In genomic region chrX:31658360-31658759, GRCh38 we compare ENCODE assay signal across 9 cellular contexts.
DNase-seq lines count a peak whose midpoint lies in the region; TF ChIP-seq lines count a peak whose summit lies in the region.
"Had no signal": no experiment of that assay in that cellular context is flagged by ENCODE, and none has a peak within 500 bp of the region (broad histone marks: within the 10 kb centered on the region; RNA-seq: fewer than 3 reads in every experiment).

No MANE protein-coding gene starts in this region.

- no peaks in the 10 kb centered on the region for H3K4me1 Mint-ChIP-seq in activated naive CD4-positive, alpha-beta T cell treated with anti-CD3 and anti-CD28 coated beads, Interleukin-2, amount 10 ng/mL, durations not matched to agents 7 days and 5 days
- H3K4me1 Mint-ChIP-seq: naive thymus-derived CD8-positive, alpha-beta T cell had no signal

- no peaks in the 10 kb centered on the region for H3K4me1 ChIP-seq in mesenchymal stem cell (ENCODE audit: control insufficient read depth, insufficient read depth, low read depth, low read length)

- H3K79me1 ChIP-seq in mesenchymal stem cell (replicated peaks; ENCODE audit: low read length, poor library complexity, severe bottlenecking) = no peaks in the 10 kb centered on the region

- H2AFZ ChIP-seq in mesenchymal stem cell (ENCODE audit: low read depth, low read length) = no peak overlapping the region

- H3K36me3 ChIP-seq in brain microvascular endothelial cell (replicated peaks) (no peaks in the 10 kb centered on the region), mesenchymal stem cell (ENCODE audit: control insufficient read depth in 1 of 2, insufficient read depth in 2 of 2, low read depth in 1 of 2, low read length in 2 of 2) (no peaks in the 10 kb centered on the region)

- no peak overlapping the region for H4K8ac ChIP-seq in mesenchymal stem cell (ENCODE audit: low read length)

- H3K9me3 ChIP-seq in mesenchymal stem cell (ENCODE audit: control insufficient read depth, low read length) = no peaks in the 10 kb centered on the region

- H3K27me3 ChIP-seq in brain microvascular endothelial cell (replicated peaks) = no peaks in the 10 kb centered on the region
- peaks cover 0 to 14% of the 10 kb centered on the region in 2 experiments for H3K27me3 ChIP-seq in mesenchymal stem cell (ENCODE audit: control insufficient read depth in 1 of 2, insufficient read depth in 1 of 2, low read length in 2 of 2)

- in situ Hi-C loops in brain microvascular endothelial cell (cut with HindIII; ENCODE audit: low pct_ligation_motif_present, low sequenced_read_pairs) = no loop called here

- WGBS in mesenchymal stem cell = 0% methylated on average over 1 of the region's 4 CpGs

- no peak overlapping the region for H3K23ac ChIP-seq in mesenchymal stem cell (ENCODE audit: low read length in 2 of 2)

- H3K4me3 Mint-ChIP-seq in activated naive CD4-positive, alpha-beta T cell treated with anti-CD3 and anti-CD28 coated beads, Interleukin-2, amount 10 ng/mL, durations not matched to agents 7 days and 5 days = no peak overlapping the region
- H3K4me3 Mint-ChIP-seq: naive thymus-derived CD8-positive, alpha-beta T cell had no signal

- no peak overlapping the region for H3K27ac Mint-ChIP-seq in activated naive CD4-positive, alpha-beta T cell treated with anti-CD3 and anti-CD28 coated beads, Interleukin-2, amount 10 ng/mL, durations not matched to agents 7 days and 5 days
- H3K27ac Mint-ChIP-seq: naive thymus-derived CD8-positive, alpha-beta T cell had no signal

- H3K36me3 Mint-ChIP-seq in activated naive CD4-positive, alpha-beta T cell treated with anti-CD3 and anti-CD28 coated beads, Interleukin-2, amount 10 ng/mL, durations not matched to agents 7 days and 5 days = no peaks in the 10 kb centered on the region
- H3K36me3 Mint-ChIP-seq: naive thymus-derived CD8-positive, alpha-beta T cell had no signal

- H2BK5ac ChIP-seq in mesenchymal stem cell (ENCODE audit: low read depth, low read length, poor library complexity, severe bottlenecking) = no peak overlapping the region

- H3K9ac ChIP-seq in mesenchymal stem cell (ENCODE audit: low read length) = no peak overlapping the region

- DNase-seq in DMS153 treated with DMSO at 0.1 percent for 48 hours (lab: John Stamatoyannopoulos, UW; ENCODE audit: unreplicated experiment) = peak; percentile 1
- no peak for DNase-seq in DMS153 (lab: John Stamatoyannopoulos, UW)
- DNase-seq in NCI-H1105 treated with DMSO at 0.1 percent for 48 hours (lab: John Stamatoyannopoulos, UW) = peak; percentile 24
- no peak for DNase-seq in brain microvascular endothelial cell
- DNase-seq in mesenchymal stem cell = peak; percentile 29
- DNase-seq in germinal center (ENCODE audit: low spot score) = no peak
- no peak for DNase-seq in activated CD4-positive, alpha-beta T cell treated with anti-CD3 and anti-CD28 coated beads for 48 hours
- no peak for DNase-seq in activated naive CD4-positive, alpha-beta T cell treated with anti-CD3 and anti-CD28 coated beads, Interleukin-2, amount 10 ng/mL, durations not matched to agents 7 days and 5 days

- no peak overlapping the region for H2BK120ac ChIP-seq in mesenchymal stem cell (ENCODE audit: low read depth, low read length)

- H2BK12ac ChIP-seq in mesenchymal stem cell (ENCODE audit: low read length in 2 of 2) = no peak overlapping the region

- no peak overlapping the region for H3K14ac ChIP-seq in mesenchymal stem cell (ENCODE audit: low read length in 2 of 2)

- no peak overlapping the region for H3K27ac ChIP-seq in brain microvascular endothelial cell
- no peak overlapping the region for H3K27ac ChIP-seq in mesenchymal stem cell (ENCODE audit: low read length, poor library complexity, severe bottlenecking)

- H3K4me3 ChIP-seq in brain microvascular endothelial cell (ENCODE audit: low read depth, low read length) (no peak overlapping the region), mesenchymal stem cell (ENCODE audit: insufficient read depth in 1 of 2, low read depth in 1 of 2, low read length in 2 of 2) (no peak overlapping the region)

- H3K4me2 ChIP-seq in mesenchymal stem cell (ENCODE audit: low read length, poor library complexity, severe bottlenecking) = no peak overlapping the region

- no peaks in the 10 kb centered on the region for H3K9me3 Mint-ChIP-seq in activated naive CD4-positive, alpha-beta T cell treated with anti-CD3 and anti-CD28 coated beads, Interleukin-2, amount 10 ng/mL, durations not matched to agents 7 days and 5 days

- H4K91ac ChIP-seq in mesenchymal stem cell (ENCODE audit: low read length) = no peak overlapping the region

- TF ChIP-seq CTCF in brain microvascular endothelial cell (IDR thresholded peaks at IDR 0.05; ENCODE audit: low read depth, low read length, missing control alignments) = peak; percentile 33

- H2BK15ac ChIP-seq in mesenchymal stem cell (ENCODE audit: low read depth, poor library complexity, severe bottlenecking) = no peak overlapping the region

- no peaks in the 10 kb centered on the region for H3K27me3 Mint-ChIP-seq in activated naive CD4-positive, alpha-beta T cell treated with anti-CD3 and anti-CD28 coated beads, Interleukin-2, amount 10 ng/mL, durations not matched to agents 7 days and 5 days

- no peak overlapping the region for H3K4ac ChIP-seq in mesenchymal stem cell (ENCODE audit: low read depth in 1 of 2, low read length in 2 of 2)

- H2AK5ac ChIP-seq in mesenchymal stem cell (ENCODE audit: low read length, severe bottlenecking) = no peak overlapping the region

- CTCF ChIA-PET in activated naive CD4-positive, alpha-beta T cell treated with anti-CD3 and anti-CD28 coated beads, Interleukin-2, amount 10 ng/mL, durations not matched to agents 7 days and 5 days (lab: Charles Lee) = interaction anchor here (0.5 to 3.7 kb wide), 2 partner anchors 408 to 620 kb away, joined by 5 to 29 read pairs; no protein-coding TSS in a partner anchor

- no peak overlapping the region for H3K18ac ChIP-seq in mesenchymal stem cell (ENCODE audit: low read depth in 1 of 2, low read length in 2 of 2)

Comparison
In these comparisons a context has a peak if more than half of its experiments do, and no peak if none do; other contexts are left out.
1. DNase-seq: peak in DMS153 treated with DMSO at 0.1 percent for 48 hours (single experiment), NCI-H1105 treated with DMSO at 0.1 percent for 48 hours (single experiment) and mesenchymal stem cell (single experiment); none in DMS153 (single experiment), brain microvascular endothelial cell (single experiment), germinal center (single experiment), activated CD4-positive, alpha-beta T cell treated with anti-CD3 and anti-CD28 coated beads for 48 hours (single experiment) and activated naive CD4-positive, alpha-beta T cell treated with anti-CD3 and anti-CD28 coated beads, Interleukin-2, amount 10 ng/mL, durations not matched to agents 7 days and 5 days (single experiment).